ENCODE assay signal across 1 cellular context in the genomic region with DNA sequence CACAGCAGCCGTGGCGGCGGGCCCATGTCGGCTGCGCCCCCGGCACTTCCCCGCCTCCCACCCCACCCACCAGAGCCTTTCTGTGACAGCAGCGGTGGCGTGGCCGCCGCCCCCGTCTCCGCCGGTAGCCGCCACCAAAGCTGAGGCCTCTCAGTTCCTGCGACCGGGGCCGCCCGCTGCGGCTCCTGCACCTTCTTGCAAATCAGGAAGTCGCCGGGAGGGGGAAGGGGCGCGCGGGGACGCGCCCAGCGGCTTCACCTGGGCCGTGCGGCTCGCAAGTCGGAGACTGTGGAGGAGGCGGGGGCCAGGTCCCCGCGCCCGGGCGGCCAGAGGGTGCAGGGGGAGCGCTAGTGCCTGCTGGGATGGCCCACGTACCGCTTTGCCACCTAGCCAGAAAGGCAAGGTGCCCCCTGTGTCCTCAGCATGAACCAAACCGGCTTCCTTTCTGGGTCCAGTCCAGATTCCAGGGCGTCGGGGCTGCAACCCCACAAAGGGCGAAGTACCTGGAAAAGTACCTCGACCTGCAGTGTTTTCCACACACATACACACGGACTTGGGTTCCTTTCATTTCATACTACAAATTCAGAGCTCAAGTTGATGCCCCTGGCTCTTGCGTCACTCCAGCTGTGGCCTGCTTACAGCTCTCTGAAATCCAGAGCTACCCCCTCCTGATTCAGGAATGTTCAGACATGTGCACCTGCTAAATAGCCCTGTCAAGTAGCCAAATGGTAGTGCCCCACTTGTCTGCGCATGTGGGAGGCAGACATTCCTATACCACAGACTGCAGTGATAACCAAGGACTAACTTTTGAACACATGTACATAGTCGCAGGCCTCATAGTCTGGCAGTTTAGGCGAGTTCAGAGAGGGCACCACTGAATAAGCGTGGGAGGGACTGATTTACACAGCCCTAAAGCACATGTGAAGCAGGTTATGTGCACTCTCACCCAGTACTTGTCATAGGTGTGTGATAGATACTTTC.
TF ChIP-seq lines count a peak whose summit lies in the region.

A gene with protein sequence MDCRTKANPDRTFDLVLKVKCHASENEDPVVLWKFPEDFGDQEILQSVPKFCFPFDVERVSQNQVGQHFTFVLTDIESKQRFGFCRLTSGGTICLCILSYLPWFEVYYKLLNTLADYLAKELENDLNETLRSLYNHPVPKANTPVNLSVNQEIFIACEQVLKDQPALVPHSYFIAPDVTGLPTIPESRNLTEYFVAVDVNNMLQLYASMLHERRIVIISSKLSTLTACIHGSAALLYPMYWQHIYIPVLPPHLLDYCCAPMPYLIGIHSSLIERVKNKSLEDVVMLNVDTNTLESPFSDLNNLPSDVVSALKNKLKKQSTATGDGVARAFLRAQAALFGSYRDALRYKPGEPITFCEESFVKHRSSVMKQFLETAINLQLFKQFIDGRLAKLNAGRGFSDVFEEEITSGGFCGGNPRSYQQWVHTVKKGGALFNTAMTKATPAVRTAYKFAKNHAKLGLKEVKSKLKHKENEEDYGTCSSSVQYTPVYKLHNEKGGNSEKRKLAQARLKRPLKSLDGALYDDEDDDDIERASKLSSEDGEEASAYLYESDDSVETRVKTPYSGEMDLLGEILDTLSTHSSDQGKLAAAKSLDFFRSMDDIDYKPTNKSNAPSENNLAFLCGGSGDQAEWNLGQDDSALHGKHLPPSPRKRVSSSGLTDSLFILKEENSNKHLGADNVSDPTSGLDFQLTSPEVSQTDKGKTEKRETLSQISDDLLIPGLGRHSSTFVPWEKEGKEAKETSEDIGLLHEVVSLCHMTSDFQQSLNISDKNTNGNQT (minus strand): TSS at position 199 of the 981 bp plus-strand sequence. CDS start 325 bp downstream, outside the sequence.

TF ChIP-seq in K562, 482 proteins besides CTCF, POLR2A, EP300 and RAD21 (continued from another document and continues in another):
- TF ChIP-seq, protein P1, sequence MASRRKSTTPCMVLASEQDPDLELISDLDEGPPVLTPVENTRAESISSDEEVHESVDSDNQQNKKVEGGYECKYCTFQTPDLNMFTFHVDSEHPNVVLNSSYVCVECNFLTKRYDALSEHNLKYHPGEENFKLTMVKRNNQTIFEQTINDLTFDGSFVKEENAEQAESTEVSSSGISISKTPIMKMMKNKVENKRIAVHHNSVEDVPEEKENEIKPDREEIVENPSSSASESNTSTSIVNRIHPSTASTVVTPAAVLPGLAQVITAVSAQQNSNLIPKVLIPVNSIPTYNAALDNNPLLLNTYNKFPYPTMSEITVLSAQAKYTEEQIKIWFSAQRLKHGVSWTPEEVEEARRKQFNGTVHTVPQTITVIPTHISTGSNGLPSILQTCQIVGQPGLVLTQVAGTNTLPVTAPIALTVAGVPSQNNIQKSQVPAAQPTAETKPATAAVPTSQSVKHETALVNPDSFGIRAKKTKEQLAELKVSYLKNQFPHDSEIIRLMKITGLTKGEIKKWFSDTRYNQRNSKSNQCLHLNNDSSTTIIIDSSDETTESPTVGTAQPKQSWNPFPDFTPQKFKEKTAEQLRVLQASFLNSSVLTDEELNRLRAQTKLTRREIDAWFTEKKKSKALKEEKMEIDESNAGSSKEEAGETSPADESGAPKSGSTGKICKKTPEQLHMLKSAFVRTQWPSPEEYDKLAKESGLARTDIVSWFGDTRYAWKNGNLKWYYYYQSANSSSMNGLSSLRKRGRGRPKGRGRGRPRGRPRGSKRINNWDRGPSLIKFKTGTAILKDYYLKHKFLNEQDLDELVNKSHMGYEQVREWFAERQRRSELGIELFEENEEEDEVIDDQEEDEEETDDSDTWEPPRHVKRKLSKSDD (conservative IDR thresholded peaks at IDR 0.05; ENCODE audit: low read length): no peak
- TF ChIP-seq RBM15 (IDR thresholded peaks at IDR 0.05; ENCODE audit: insufficient read depth, low read length) (no peak), ZNF696 (CRISPR knock-in tag; conservative IDR thresholded peaks at IDR 0.05) (no peak), ZNF354B (CRISPR knock-in tag; IDR thresholded peaks at IDR 0.05) (no peak), MAFG (tag; conservative IDR thresholded peaks at IDR 0.05) (no peak; the same call in 1 of the 2 replicates), CBFA2T2 (conservative IDR thresholded peaks at IDR 0.05) (no peak; the same call in 1 of the 2 replicates), EP400 (IDR thresholded peaks at IDR 0.05) (peak; percentile 49), ZNF717 (CRISPR knock-in tag; IDR thresholded peaks at IDR 0.05) (no peak), ZNF23 (CRISPR knock-in tag; IDR thresholded peaks at IDR 0.05) (no peak), E2F3 (CRISPR knock-in tag; IDR thresholded peaks at IDR 0.05) (no peak), ADNP (tag; IDR thresholded peaks at IDR 0.05) (no peak), ZKSCAN8 (CRISPR knock-in tag; IDR thresholded peaks at IDR 0.05) (no peak), ILF3 (IDR thresholded peaks at IDR 0.05; ENCODE audit: borderline replicate concordance) (no peak), POLR2G (IDR thresholded peaks at IDR 0.05; ENCODE audit: low read depth, low read length) (peak; percentile 93), SAFB (IDR thresholded peaks at IDR 0.05; ENCODE audit: borderline replicate concordance, low read depth, low read length) (no peak), NR4A1 (CRISPR knock-in tag; IDR thresholded peaks at IDR 0.05) (no peak), NR4A1 (tag; IDR thresholded peaks at IDR 0.05) (no peak), EZH2 (IDR thresholded peaks at IDR 0.05; ENCODE audit: borderline replicate concordance, low read depth, low read length) (no peak), MEF2A (IDR thresholded peaks at IDR 0.05; ENCODE audit: control insufficient read depth, low read depth, low read length) (no peak), GABPB1 (CRISPR knock-in tag; IDR thresholded peaks at IDR 0.05) (peak; percentile 53; the same call in 1 of the 2 replicates), ZNF584 (CRISPR knock-in tag; IDR thresholded peaks at IDR 0.05; ENCODE audit: low read depth) (no peak), ZNF133 (CRISPR knock-in tag; IDR thresholded peaks at IDR 0.05) (no peak), TAF7 (tag; IDR thresholded peaks at IDR 0.05) (no peak), MED1 (CRISPR knock-in tag; IDR thresholded peaks at IDR 0.05; ENCODE audit: borderline replicate concordance) (no peak), ZNF121 (CRISPR knock-in tag; conservative IDR thresholded peaks at IDR 0.05) (no peak), BCL6 (CRISPR knock-in tag; IDR thresholded peaks at IDR 0.05) (no peak), TRIM28 (IDR thresholded peaks at IDR 0.05) (no peak), ZNF507 (tag; conservative IDR thresholded peaks at IDR 0.05) (no peak), CBX2 (IDR thresholded peaks at IDR 0.05; ENCODE audit: insufficient read depth, low read length, poor library complexity, severe bottlenecking) (no peak), HDAC6 (IDR thresholded peaks at IDR 0.05; ENCODE audit: low read depth, low read length) (no peak), ZNF311 (CRISPR knock-in tag; IDR thresholded peaks at IDR 0.05) (0 out of 2 replicates have a peak, but pooled peaks have one; percentile 13), SMARCE1 (IDR thresholded peaks at IDR 0.05) (peak; percentile 3), NRF1 (conservative IDR thresholded peaks at IDR 0.05 in 1 of 2, IDR thresholded peaks at IDR 0.05 in 1 of 2) (peak; percentile 56 to 71), PHB (CRISPR knock-in tag; IDR thresholded peaks at IDR 0.05) (0 out of 2 replicates have a peak, but pooled peaks have one; percentile 26), POLR2AphosphoS2 (IDR thresholded peaks at IDR 0.05; ENCODE audit: low read length) (no peak), ASH1L (IDR thresholded peaks at IDR 0.05; ENCODE audit: borderline replicate concordance, low read depth, partially characterized antibody) (no peak), ZC3H11A (IDR thresholded peaks at IDR 0.05; ENCODE audit: low read depth, low read length) (no peak), MECOM (CRISPR knock-in tag; IDR thresholded peaks at IDR 0.05) (no peak), KDM4B (IDR thresholded peaks at IDR 0.05; ENCODE audit: borderline replicate concordance in 2 of 2, low read depth in 1 of 2) (no peak), CEBPB (tag; IDR thresholded peaks at IDR 0.05) (peak; percentile 96), FUS (optimal IDR thresholded peaks at IDR 0.05; ENCODE audit: low read depth, low read length) (no peak), NELFE (IDR thresholded peaks at IDR 0.05; ENCODE audit: insufficient read depth, insufficient read length) (no peak), ILK (tag; IDR thresholded peaks at IDR 0.05; ENCODE audit: borderline replicate concordance, low read depth) (no peak), PURB (CRISPR knock-in tag; IDR thresholded peaks at IDR 0.05; ENCODE audit: low read depth) (no peak)
- TF ChIP-seq, protein P2, sequence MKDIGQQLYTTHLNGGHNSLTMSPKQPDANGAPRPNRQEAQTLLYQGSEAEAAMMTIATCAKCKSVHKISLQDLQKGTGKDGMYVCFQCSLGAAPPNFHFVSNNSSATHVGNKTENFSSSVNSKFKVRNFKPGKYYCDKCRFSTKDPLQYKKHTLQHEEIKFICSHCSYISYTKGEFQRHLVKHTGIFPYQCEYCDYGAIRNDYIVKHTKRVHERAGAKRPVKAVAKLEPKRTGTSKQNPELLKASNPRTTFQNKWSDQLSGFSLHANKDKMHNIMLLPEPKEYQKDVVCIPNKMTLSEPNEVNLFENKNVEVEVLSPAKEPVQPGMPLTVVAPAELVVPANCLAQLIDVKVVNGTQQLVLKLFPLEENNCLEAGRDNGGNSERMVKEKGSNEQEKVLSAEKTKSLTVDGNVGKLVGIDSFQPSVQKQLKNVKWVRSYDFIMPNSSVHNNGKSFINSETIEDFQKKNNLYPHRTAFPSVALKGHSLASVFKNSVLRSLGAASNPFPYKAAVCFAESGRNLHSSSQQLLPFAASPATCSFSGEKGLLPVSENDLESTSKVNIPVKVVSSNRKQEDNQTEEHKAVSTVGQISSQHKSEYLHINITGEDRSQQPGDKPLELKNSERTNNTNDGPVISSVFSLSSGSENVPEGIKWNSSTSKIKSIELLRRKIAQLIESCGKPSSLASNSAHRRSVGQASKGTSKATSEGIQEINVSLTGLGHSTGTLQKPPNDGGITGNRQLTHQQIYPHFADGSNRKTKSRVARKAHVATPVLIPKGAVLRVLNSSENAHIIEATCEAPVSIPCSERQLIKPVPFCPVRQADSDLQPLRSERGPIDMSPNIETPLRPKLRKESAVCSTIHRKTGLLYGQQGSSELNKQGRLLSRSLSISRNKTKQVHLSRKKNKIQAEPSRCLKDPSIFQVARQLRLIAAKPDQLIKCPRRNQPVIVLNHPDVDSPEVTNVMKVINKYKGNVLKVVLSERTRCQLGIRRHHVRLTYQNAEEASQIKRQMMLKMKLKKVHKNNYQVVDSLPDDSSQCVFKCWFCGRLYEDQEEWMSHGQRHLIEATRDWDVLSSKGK (CRISPR knock-in tag; IDR thresholded peaks at IDR 0.05): no peak
- TF ChIP-seq, protein P3, sequence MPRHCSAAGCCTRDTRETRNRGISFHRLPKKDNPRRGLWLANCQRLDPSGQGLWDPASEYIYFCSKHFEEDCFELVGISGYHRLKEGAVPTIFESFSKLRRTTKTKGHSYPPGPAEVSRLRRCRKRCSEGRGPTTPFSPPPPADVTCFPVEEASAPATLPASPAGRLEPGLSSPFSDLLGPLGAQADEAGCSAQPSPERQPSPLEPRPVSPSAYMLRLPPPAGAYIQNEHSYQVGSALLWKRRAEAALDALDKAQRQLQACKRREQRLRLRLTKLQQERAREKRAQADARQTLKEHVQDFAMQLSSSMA (CRISPR knock-in tag; IDR thresholded peaks at IDR 0.05): no peak
- TF ChIP-seq, protein P4, sequence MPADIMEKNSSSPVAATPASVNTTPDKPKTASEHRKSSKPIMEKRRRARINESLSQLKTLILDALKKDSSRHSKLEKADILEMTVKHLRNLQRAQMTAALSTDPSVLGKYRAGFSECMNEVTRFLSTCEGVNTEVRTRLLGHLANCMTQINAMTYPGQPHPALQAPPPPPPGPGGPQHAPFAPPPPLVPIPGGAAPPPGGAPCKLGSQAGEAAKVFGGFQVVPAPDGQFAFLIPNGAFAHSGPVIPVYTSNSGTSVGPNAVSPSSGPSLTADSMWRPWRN (IDR thresholded peaks at IDR 0.05; ENCODE audit: low read depth): no peak
- TF ChIP-seq, protein P5, sequence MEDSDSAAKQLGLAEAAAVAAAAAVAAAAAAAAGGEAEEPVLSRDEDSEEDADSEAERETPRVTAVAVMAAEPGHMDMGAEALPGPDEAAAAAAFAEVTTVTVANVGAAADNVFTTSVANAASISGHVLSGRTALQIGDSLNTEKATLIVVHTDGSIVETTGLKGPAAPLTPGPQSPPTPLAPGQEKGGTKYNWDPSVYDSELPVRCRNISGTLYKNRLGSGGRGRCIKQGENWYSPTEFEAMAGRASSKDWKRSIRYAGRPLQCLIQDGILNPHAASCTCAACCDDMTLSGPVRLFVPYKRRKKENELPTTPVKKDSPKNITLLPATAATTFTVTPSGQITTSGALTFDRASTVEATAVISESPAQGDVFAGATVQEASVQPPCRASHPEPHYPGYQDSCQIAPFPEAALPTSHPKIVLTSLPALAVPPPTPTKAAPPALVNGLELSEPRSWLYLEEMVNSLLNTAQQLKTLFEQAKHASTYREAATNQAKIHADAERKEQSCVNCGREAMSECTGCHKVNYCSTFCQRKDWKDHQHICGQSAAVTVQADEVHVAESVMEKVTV (CRISPR knock-in tag; IDR thresholded peaks at IDR 0.05): no peak
- TF ChIP-seq, protein P6, sequence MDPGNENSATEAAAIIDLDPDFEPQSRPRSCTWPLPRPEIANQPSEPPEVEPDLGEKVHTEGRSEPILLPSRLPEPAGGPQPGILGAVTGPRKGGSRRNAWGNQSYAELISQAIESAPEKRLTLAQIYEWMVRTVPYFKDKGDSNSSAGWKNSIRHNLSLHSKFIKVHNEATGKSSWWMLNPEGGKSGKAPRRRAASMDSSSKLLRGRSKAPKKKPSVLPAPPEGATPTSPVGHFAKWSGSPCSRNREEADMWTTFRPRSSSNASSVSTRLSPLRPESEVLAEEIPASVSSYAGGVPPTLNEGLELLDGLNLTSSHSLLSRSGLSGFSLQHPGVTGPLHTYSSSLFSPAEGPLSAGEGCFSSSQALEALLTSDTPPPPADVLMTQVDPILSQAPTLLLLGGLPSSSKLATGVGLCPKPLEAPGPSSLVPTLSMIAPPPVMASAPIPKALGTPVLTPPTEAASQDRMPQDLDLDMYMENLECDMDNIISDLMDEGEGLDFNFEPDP (CRISPR knock-in tag; IDR thresholded peaks at IDR 0.05): no peak
- TF ChIP-seq, protein P7, sequence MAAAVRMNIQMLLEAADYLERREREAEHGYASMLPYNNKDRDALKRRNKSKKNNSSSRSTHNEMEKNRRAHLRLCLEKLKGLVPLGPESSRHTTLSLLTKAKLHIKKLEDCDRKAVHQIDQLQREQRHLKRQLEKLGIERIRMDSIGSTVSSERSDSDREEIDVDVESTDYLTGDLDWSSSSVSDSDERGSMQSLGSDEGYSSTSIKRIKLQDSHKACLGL (CRISPR knock-in tag; IDR thresholded peaks at IDR 0.05; ENCODE audit: borderline replicate concordance, poor library complexity, severe bottlenecking): no peak
